ENCODE assay signal across 31 cellular contexts in the genomic region with DNA sequence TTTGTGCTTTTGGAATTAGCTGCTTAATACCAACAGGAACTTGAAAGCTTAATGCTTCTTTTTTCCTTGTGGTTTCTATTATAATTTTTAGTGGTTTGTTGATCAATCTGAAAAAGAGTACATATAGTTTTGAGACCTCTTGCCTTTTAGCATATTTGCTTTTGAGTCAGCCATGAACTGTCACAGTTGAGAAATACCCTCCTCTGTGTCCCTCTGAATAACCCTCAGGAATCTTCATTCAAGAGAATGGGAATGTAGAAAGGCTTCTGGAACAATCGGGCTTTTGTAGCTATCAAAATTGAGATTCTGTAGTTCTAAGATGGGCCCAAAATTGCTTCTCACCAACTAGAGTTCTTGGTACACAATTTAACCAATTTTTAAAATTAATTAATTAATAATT.
"Had no signal": no experiment of that assay in that cellular context is flagged by ENCODE, and none has a peak within 500 bp of the region (broad histone marks: within the 10 kb centered on the region; RNA-seq: fewer than 3 reads in every experiment).

No MANE protein-coding gene starts in this region.

- H3K4me1 ChIP-seq: breast epithelium had no signal

- H3K4me3 ChIP-seq: breast epithelium, gastroesophageal sphincter, hepatocyte, ovary, sigmoid colon, stomach, thyroid gland, upper lobe of left lung had no signal

- H3K9me3 ChIP-seq: breast epithelium, gastroesophageal sphincter, ovary, sigmoid colon, stomach, thyroid gland, upper lobe of left lung had no signal

- H3K9me3 Mint-ChIP-seq: activated T-helper 17 cell treated with anti-CD3 and anti-CD28 coated beads, Interleukin-2, amount 50 U/mL, for 72 hours; central memory CD8-positive, alpha-beta T cell; T-helper 1 cell treated with Interleukin-12 subunit alpha and Interleukin-12 subunit beta and Interleukin-4 antibody, amounts not matched to agents 30 μg/mL and 1 μg/mL, for 36 hours had no signal

- H3K36me3 ChIP-seq: breast epithelium, gastroesophageal sphincter, ovary, sigmoid colon, stomach, thyroid gland, upper lobe of left lung had no signal

- H3K4me3 Mint-ChIP-seq: activated T-cell treated with anti-CD3 and anti-CD28 coated beads, Interleukin-2, amount 50 U/mL, for 24 hours; activated T-helper 17 cell treated with anti-CD3 and anti-CD28 coated beads, Interleukin-2, amount 50 U/mL, for 72 hours; central memory CD8-positive, alpha-beta T cell; stimulated activated naive B cell treated with anti-CD40 and anti-IgM and Interleukin-4, amounts not matched to agents 10 μg/mL and 1 μg/mL and 100 μg/mL, for 72 hours; T-helper 1 cell treated with Interleukin-12 subunit alpha and Interleukin-12 subunit beta and Interleukin-4 antibody, amounts not matched to agents 30 μg/mL and 1 μg/mL, for 36 hours had no signal

- H3K27ac ChIP-seq: breast epithelium, epithelial cell of prostate, gastroesophageal sphincter, hepatocyte, ovary, sigmoid colon, stomach, thyroid gland, upper lobe of left lung had no signal

- H3K36me3 Mint-ChIP-seq: stimulated activated naive B cell treated with anti-CD40 and anti-IgM and Interleukin-4, amounts not matched to agents 10 μg/mL and 1 μg/mL and 100 μg/mL, for 72 hours had no signal

- H3K27me3 Mint-ChIP-seq: activated T-cell treated with anti-CD3 and anti-CD28 coated beads, Interleukin-2, amount 50 U/mL, for 24 hours; activated T-helper 17 cell treated with anti-CD3 and anti-CD28 coated beads, Interleukin-2, amount 50 U/mL, for 72 hours; central memory CD8-positive, alpha-beta T cell; stimulated activated naive B cell treated with anti-CD40 and anti-IgM and Interleukin-4, amounts not matched to agents 10 μg/mL and 1 μg/mL and 100 μg/mL, for 72 hours had no signal

- DNase-seq: activated CD4-positive, alpha-beta T cell treated with anti-CD3 and anti-CD28 coated beads for 4 hours; activated CD4-positive, alpha-beta T cell treated with anti-CD3 and anti-CD28 coated beads, Interleukin-2, amount 50 U/mL, for 4 hours; activated CD8-positive, alpha-beta memory T cell treated with anti-CD3 and anti-CD28 coated beads for 24 hours; activated gamma-delta T cell treated with Interleukin-2 at 50 U/mL for 16 hours; activated naive CD4-positive, alpha-beta T cell treated with anti-CD3 and anti-CD28 coated beads, Interleukin-2, amount 50 U/mL, for 16 hours; activated T-cell treated with anti-CD3 and anti-CD28 coated beads, Interleukin-2, amount 50 U/mL, for 24 hours; dermis blood vessel endothelial cell; effector CD4-positive, alpha-beta T cell; kidney; left colon; midbrain; naive thymus-derived CD4-positive, alpha-beta T cell; ovary; retina; sigmoid colon; stimulated activated CD4-positive, alpha-beta T cell treated with anti-CD3 and anti-CD28 coated beads, Interleukin-15, amount 100 ng/mL, for 24 hours; stimulated activated CD4-positive, alpha-beta T cell treated with anti-CD3 and anti-CD28 coated beads, Interleukin-2, amount 100 ng/mL, for 24 hours; stimulated activated naive B cell treated with anti-CD40 and anti-IgM and Interleukin-4, amounts not matched to agents 10 μg/mL and 1 μg/mL and 100 μg/mL, for 72 hours; stomach; SW 1271; T-helper 9 cell; upper lobe of left lung had no signal

- H2AFZ ChIP-seq: hepatocyte had no signal

- H3K79me2 ChIP-seq: hepatocyte had no signal

- H3K4me2 ChIP-seq: hepatocyte had no signal

- H3K27me3 ChIP-seq: breast epithelium, gastroesophageal sphincter, hepatocyte, ovary, sigmoid colon, stomach, thyroid gland, upper lobe of left lung had no signal

- H3K27ac Mint-ChIP-seq: activated T-cell treated with anti-CD3 and anti-CD28 coated beads, Interleukin-2, amount 50 U/mL, for 24 hours; activated T-helper 17 cell treated with anti-CD3 and anti-CD28 coated beads, Interleukin-2, amount 50 U/mL, for 72 hours; progenitor cell of endocrine pancreas; stimulated activated naive B cell treated with anti-CD40 and anti-IgM and Interleukin-4, amounts not matched to agents 10 μg/mL and 1 μg/mL and 100 μg/mL, for 72 hours; T-helper 1 cell treated with Interleukin-12 subunit alpha and Interleukin-12 subunit beta and Interleukin-4 antibody, amounts not matched to agents 30 μg/mL and 1 μg/mL, for 36 hours had no signal
